ENCODE assay signal across 11 cellular contexts in genomic region chr6:16737389-16737788, GRCh38. TPM values are rescaled to one million over a fixed set of nuclear protein-coding genes. Genes with fewer than 3 reads are reported as not detected.
DNase-seq lines count a peak whose midpoint lies in the region; ATAC-seq and TF ChIP-seq lines count a peak whose summit lies in the region.
"Had no signal": no experiment of that assay in that cellular context is flagged by ENCODE, and none has a peak within 500 bp of the region (broad histone marks: within the 10 kb centered on the region; RNA-seq: fewer than 3 reads in every experiment).

No MANE protein-coding gene starts in this region.

- ATAC-seq in left lung = peak; percentile 50

- H3K4me3 Mint-ChIP-seq in activated naive CD4-positive, alpha-beta T cell treated with anti-CD3 and anti-CD28 coated beads, Interleukin-2, amount 50 U/mL, for 24 hours = no peak overlapping the region
- no peak overlapping the region for H3K4me3 Mint-ChIP-seq in chondrocyte (ENCODE audit: unreplicated experiment)
- H3K4me3 Mint-ChIP-seq: stimulated activated naive CD8-positive, alpha-beta T cell treated with anti-CD3 and anti-CD28 coated beads, Interleukin-15, Interleukin-2, amounts not matched to agents 100 ng/mL and 50 ng/mL, for 24 hours; T-helper 2 cell treated with Interferon-gamma antibody and Interleukin-4, amounts not matched to agents 5 μg/mL and 100 μg/mL, for 36 hours had no signal

- intact Hi-C loops in left lung (cut with DNase I) = no loop called here
- intact Hi-C loops in uterus (cut with DNase I; ENCODE audit: low total_unique reads) = no loop called here

- no peak for DNase-seq in activated naive CD4-positive, alpha-beta T cell (lab: John Stamatoyannopoulos, UW)
- DNase-seq in chondrocyte (ENCODE audit: low spot score) = no peak
- DNase-seq in left lung = no peak
- no peak for DNase-seq in uterus
- no peak for DNase-seq in COR-L47 (lab: John Stamatoyannopoulos, UW)
- DNase-seq in stimulated activated naive CD4-positive, alpha-beta T cell (lab: John Stamatoyannopoulos, UW) = no peak
- DNase-seq in AG08395 (ENCODE audit: low spot score) = no peak
- DNase-seq: small intestine had no signal

- H3K27me3 Mint-ChIP-seq in activated naive CD4-positive, alpha-beta T cell treated with anti-CD3 and anti-CD28 coated beads, Interleukin-2, amount 50 U/mL, for 24 hours = no peaks in the 10 kb centered on the region
- H3K27me3 Mint-ChIP-seq in chondrocyte (ENCODE audit: low read depth) = no peaks in the 10 kb centered on the region
- H3K27me3 Mint-ChIP-seq: stimulated activated naive CD8-positive, alpha-beta T cell treated with anti-CD3 and anti-CD28 coated beads, Interleukin-15, Interleukin-2, amounts not matched to agents 100 ng/mL and 50 ng/mL, for 24 hours had no signal

- no peak for TF ChIP-seq POLR2A in uterus (IDR thresholded peaks at IDR 0.05)

- H3K27me3 ChIP-seq in left lung = no peaks in the 10 kb centered on the region
- no peaks in the 10 kb centered on the region for H3K27me3 ChIP-seq in uterus

- no peak for TF ChIP-seq CTCF in chondrocyte (IDR thresholded peaks at IDR 0.05)
- no peak for TF ChIP-seq CTCF in left lung (IDR thresholded peaks at IDR 0.05)
- no peak for TF ChIP-seq CTCF in uterus (IDR thresholded peaks at IDR 0.05)

- peaks cover 0 to 6% of the 10 kb centered on the region in 2 donors for H3K36me3 ChIP-seq in left lung
- no peaks in the 10 kb centered on the region for H3K36me3 ChIP-seq in uterus

- H3K9me3 ChIP-seq in left lung (no peaks in the 10 kb centered on the region), uterus (no peaks in the 10 kb centered on the region)

- H3K27ac Mint-ChIP-seq in activated naive CD4-positive, alpha-beta T cell treated with anti-CD3 and anti-CD28 coated beads, Interleukin-2, amount 50 U/mL, for 24 hours = peak overlapping the region; percentile 86
- peak overlapping the region; percentile 79 for H3K27ac Mint-ChIP-seq in chondrocyte (ENCODE audit: unreplicated experiment)
- H3K27ac Mint-ChIP-seq: stimulated activated naive CD8-positive, alpha-beta T cell treated with anti-CD3 and anti-CD28 coated beads, Interleukin-15, Interleukin-2, amounts not matched to agents 100 ng/mL and 50 ng/mL, for 24 hours; T-helper 2 cell treated with Interferon-gamma antibody and Interleukin-4, amounts not matched to agents 5 μg/mL and 100 μg/mL, for 36 hours had no signal

- H3K4me1 ChIP-seq in left lung (peaks cover 43 to 63% of the 10 kb centered on the region in 2 donors), uterus (peaks cover 0 to 11% of the 10 kb centered on the region in 2 donors)

- H3K4me3 ChIP-seq in left lung = no peak overlapping the region
- H3K4me3 ChIP-seq in uterus = no peak overlapping the region

- peak overlapping the region; percentile 41 to 49 for H3K27ac ChIP-seq in left lung
- peak overlapping the region; percentile 36 to 78 for H3K27ac ChIP-seq in uterus

- peaks cover 53% of the 10 kb centered on the region for H3K4me1 Mint-ChIP-seq in activated naive CD4-positive, alpha-beta T cell treated with anti-CD3 and anti-CD28 coated beads, Interleukin-2, amount 50 U/mL, for 24 hours
- peaks cover 72% of the 10 kb centered on the region for H3K4me1 Mint-ChIP-seq in chondrocyte (ENCODE audit: low read depth)

- peaks cover 8% of the 10 kb centered on the region for H3K36me3 Mint-ChIP-seq in activated naive CD4-positive, alpha-beta T cell treated with anti-CD3 and anti-CD28 coated beads, Interleukin-2, amount 50 U/mL, for 24 hours
- peaks cover 3% of the 10 kb centered on the region for H3K36me3 Mint-ChIP-seq in chondrocyte (ENCODE audit: low read depth)

- H3K9me3 Mint-ChIP-seq in activated naive CD4-positive, alpha-beta T cell treated with anti-CD3 and anti-CD28 coated beads, Interleukin-2, amount 50 U/mL, for 24 hours = no peaks in the 10 kb centered on the region
- H3K9me3 Mint-ChIP-seq in chondrocyte (ENCODE audit: low read depth) = no peaks in the 10 kb centered on the region
- H3K9me3 Mint-ChIP-seq: stimulated activated naive CD8-positive, alpha-beta T cell treated with anti-CD3 and anti-CD28 coated beads, Interleukin-15, Interleukin-2, amounts not matched to agents 100 ng/mL and 50 ng/mL, for 24 hours; T-helper 2 cell treated with Interferon-gamma antibody and Interleukin-4, amounts not matched to agents 5 μg/mL and 100 μg/mL, for 36 hours had no signal

RNA-seq across cellular contexts. Expression of gene ATXN1, which starts 23.9 kb away (rescaled TPM):
- 59.6 to 65.0 TPM (median 64.5 TPM) in 3 replicates for total RNA-seq in chondrocyte
- total RNA-seq in left lung = 10 to 100 TPM; 52.5 to 67.4 TPM
- 100 to 1,000 TPM in 1 of 4 donors, 10 to 100 TPM in 3; 21.0 to 102 (median 51.1) TPM for total RNA-seq in uterus
